In the genomic region with DNA sequence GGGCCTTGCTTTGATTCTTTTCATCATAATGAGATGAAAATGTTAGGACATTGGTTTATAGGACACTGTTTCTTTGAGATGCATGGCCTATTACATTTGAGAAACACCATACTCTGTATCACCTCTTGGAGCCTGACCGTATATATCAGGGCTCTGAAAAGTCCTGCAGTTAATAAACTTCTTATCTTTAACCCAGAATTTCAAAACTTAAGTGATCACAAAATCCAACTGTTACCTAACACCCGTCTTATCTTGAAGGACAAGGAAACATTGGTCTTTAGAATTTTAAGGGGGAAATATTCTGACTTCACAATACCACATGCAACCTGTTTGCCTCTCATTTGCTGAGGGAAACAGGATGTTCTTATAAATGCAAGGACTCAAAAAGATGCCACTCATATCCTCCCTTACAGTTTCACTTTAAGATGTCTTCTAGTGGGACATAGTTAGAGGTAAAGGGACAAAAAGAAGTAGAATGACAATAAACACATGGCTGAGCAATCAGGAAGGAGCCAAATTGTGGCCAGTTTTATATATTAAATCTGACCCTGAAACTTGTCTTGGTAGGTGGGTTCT, we compare ENCODE assay signal across 9 cellular contexts.
DNase-seq lines count a peak whose midpoint lies in the region; ATAC-seq and TF ChIP-seq lines count a peak whose summit lies in the region.
"Had no signal": no experiment of that assay in that cellular context is flagged by ENCODE, and none has a peak within 500 bp of the region (broad histone marks: within the 10 kb centered on the region; RNA-seq: fewer than 3 reads in every experiment).

No MANE protein-coding gene starts in this region.

- peak overlapping the region; percentile 44; the same call in 1 of the 2 replicates for H3K4me3 ChIP-seq in GM08714 (ENCODE audit: low read length)
- H3K4me3 ChIP-seq in muscle layer of duodenum (ENCODE audit: low read depth in 1 of 2, low read length in 2 of 2), result no peak overlapping the region

- no peaks in the 10 kb centered on the region for H3K27me3 ChIP-seq in muscle layer of duodenum (ENCODE audit: low read depth, low read length)

- peaks cover 9 to 16% of the 10 kb centered on the region in 2 donors for H3K36me3 ChIP-seq in muscle layer of duodenum (ENCODE audit: control insufficient read depth in 1 of 2, insufficient read depth in 2 of 2, low read length in 2 of 2)

- H3K27ac Mint-ChIP-seq in T-helper 17 cell, result peak overlapping the region; percentile 98

- H3K9me3 ChIP-seq in T-helper 17 cell (ENCODE audit: control insufficient read depth, low read length, poor library complexity, severe bottlenecking), result no peaks in the 10 kb centered on the region
- no peaks in the 10 kb centered on the region for H3K9me3 ChIP-seq in muscle layer of duodenum (ENCODE audit: control insufficient read depth in 1 of 2, low read length in 2 of 2)

- in situ Hi-C loops in G401 (cut with HindIII; ENCODE audit: low sequenced_read_pairs), result no loop called here

- H3K27me3 Mint-ChIP-seq in T-helper 17 cell, result no peaks in the 10 kb centered on the region

- DNase-seq in T-helper 17 cell, result no peak
- no peak for DNase-seq in G401 (ENCODE audit: low spot score)
- DNase-seq in NK-92 treated with Interleukin-12 subunit alpha and Interleukin-12 subunit beta, amount 100 ng/mL, for 24 hours (lab: John Stamatoyannopoulos, UW), result no peak
- no peak for DNase-seq in DMS53 (lab: John Stamatoyannopoulos, UW)
- DNase-seq: glutamatergic neuron had no signal

- peaks cover 14% of the 10 kb centered on the region for H3K36me3 Mint-ChIP-seq in T-helper 17 cell (ENCODE audit: low read depth)

- peak overlapping the region; percentile 60 for H3K27ac ChIP-seq in muscle layer of duodenum (ENCODE audit: low read length)

- H3K4me1 Mint-ChIP-seq in T-helper 17 cell, result peaks cover 65% of the 10 kb centered on the region

- ATAC-seq in GM21619 (IDR thresholded peaks at IDR 0.05; ENCODE audit: unreplicated experiment), result peak; percentile 30
- ATAC-seq in T-helper 17 cell, result peak; percentile 55
- no peak for ATAC-seq in SK-N-SH treated with all-trans-retinoic acid at 6 μM for 48 hours

- peak overlapping the region; percentile 76 for H3K4me3 Mint-ChIP-seq in T-helper 17 cell

- H3K4me1 ChIP-seq in muscle layer of duodenum (ENCODE audit: control insufficient read depth in 1 of 2, insufficient read depth in 2 of 2, low read length in 2 of 2), result peaks cover 10 to 13% of the 10 kb centered on the region in 2 donors

TF ChIP-seq in SK-N-SH treated with all-trans-retinoic acid at 6 μM for 48 hours, 23 proteins besides CTCF, POLR2A, EP300 and RAD21:
- TF ChIP-seq TOX (CRISPR knock-in tag; IDR thresholded peaks at IDR 0.05; ENCODE audit: borderline replicate concordance), result no peak
- no peak for TF ChIP-seq ESRRG (CRISPR knock-in tag; IDR thresholded peaks at IDR 0.05)
- TF ChIP-seq SNAI2 (CRISPR knock-in tag; IDR thresholded peaks at IDR 0.05), result no peak
- TF ChIP-seq, protein P1, sequence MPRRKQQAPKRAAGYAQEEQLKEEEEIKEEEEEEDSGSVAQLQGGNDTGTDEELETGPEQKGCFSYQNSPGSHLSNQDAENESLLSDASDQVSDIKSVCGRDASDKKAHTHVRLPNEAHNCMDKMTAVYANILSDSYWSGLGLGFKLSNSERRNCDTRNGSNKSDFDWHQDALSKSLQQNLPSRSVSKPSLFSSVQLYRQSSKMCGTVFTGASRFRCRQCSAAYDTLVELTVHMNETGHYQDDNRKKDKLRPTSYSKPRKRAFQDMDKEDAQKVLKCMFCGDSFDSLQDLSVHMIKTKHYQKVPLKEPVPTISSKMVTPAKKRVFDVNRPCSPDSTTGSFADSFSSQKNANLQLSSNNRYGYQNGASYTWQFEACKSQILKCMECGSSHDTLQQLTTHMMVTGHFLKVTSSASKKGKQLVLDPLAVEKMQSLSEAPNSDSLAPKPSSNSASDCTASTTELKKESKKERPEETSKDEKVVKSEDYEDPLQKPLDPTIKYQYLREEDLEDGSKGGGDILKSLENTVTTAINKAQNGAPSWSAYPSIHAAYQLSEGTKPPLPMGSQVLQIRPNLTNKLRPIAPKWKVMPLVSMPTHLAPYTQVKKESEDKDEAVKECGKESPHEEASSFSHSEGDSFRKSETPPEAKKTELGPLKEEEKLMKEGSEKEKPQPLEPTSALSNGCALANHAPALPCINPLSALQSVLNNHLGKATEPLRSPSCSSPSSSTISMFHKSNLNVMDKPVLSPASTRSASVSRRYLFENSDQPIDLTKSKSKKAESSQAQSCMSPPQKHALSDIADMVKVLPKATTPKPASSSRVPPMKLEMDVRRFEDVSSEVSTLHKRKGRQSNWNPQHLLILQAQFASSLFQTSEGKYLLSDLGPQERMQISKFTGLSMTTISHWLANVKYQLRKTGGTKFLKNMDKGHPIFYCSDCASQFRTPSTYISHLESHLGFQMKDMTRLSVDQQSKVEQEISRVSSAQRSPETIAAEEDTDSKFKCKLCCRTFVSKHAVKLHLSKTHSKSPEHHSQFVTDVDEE (CRISPR knock-in tag; IDR thresholded peaks at IDR 0.05), result no peak
- TF ChIP-seq, protein P2, sequence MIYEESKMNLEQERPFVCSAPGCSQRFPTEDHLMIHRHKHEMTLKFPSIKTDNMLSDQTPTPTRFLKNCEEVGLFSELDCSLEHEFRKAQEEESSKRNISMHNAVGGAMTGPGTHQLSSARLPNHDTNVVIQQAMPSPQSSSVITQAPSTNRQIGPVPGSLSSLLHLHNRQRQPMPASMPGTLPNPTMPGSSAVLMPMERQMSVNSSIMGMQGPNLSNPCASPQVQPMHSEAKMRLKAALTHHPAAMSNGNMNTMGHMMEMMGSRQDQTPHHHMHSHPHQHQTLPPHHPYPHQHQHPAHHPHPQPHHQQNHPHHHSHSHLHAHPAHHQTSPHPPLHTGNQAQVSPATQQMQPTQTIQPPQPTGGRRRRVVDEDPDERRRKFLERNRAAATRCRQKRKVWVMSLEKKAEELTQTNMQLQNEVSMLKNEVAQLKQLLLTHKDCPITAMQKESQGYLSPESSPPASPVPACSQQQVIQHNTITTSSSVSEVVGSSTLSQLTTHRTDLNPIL (CRISPR knock-in tag; IDR thresholded peaks at IDR 0.05; ENCODE audit: low read depth), result no peak
- no peak for TF ChIP-seq ZNF565 (CRISPR knock-in tag; conservative IDR thresholded peaks at IDR 0.05; ENCODE audit: low read depth)
- no peak for TF ChIP-seq ZC3H10 (CRISPR knock-in tag; IDR thresholded peaks at IDR 0.05)
- TF ChIP-seq, protein P3, sequence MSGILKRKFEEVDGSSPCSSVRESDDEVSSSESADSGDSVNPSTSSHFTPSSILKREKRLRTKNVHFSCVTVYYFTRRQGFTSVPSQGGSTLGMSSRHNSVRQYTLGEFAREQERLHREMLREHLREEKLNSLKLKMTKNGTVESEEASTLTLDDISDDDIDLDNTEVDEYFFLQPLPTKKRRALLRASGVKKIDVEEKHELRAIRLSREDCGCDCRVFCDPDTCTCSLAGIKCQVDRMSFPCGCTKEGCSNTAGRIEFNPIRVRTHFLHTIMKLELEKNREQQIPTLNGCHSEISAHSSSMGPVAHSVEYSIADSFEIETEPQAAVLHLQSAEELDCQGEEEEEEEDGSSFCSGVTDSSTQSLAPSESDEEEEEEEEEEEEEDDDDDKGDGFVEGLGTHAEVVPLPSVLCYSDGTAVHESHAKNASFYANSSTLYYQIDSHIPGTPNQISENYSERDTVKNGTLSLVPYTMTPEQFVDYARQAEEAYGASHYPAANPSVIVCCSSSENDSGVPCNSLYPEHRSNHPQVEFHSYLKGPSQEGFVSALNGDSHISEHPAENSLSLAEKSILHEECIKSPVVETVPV (CRISPR knock-in tag; IDR thresholded peaks at IDR 0.05), result no peak
- no peak for TF ChIP-seq ZFP3 (CRISPR knock-in tag; IDR thresholded peaks at IDR 0.05)
- no peak for TF ChIP-seq ARNTL (CRISPR knock-in tag; IDR thresholded peaks at IDR 0.05; ENCODE audit: borderline replicate concordance, low read depth)
